Comparison of ENCODE assay signal across 9 cellular contexts in the genomic region with DNA sequence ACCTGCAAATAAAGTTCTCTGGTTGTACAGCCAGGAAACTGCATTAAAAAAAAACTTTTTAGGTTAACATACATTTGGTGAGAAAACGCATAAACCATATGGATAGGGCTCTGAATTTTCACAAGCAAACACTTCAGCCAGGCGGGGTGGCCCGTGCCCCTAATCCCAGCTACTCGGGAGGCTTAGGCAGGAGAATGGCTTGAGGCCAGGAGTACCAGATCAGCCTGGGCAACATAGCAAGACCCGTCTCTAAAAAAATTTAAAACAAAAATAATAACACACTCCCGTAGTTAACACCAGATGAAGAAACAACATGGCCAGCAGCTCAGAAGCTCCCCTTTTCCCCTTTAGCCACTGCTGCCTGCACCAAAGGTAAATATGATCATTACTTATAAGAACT. TPM values are rescaled to one million over a fixed set of nuclear protein-coding genes. Genes with fewer than 3 reads are reported as not detected.
DNase-seq lines count a peak whose midpoint lies in the region; ATAC-seq, FAIRE-seq and TF ChIP-seq lines count a peak whose summit lies in the region.
"Had no signal": no experiment of that assay in that cellular context is flagged by ENCODE, and none has a peak within 500 bp of the region (broad histone marks: within the 10 kb centered on the region; RNA-seq: fewer than 3 reads in every experiment).

No MANE protein-coding gene starts in this region.

- H3K4me3 ChIP-seq in ascending aorta = peak overlapping the region; percentile 61 to 68
- H3K4me3 ChIP-seq in mesenchymal stem cell (ENCODE audit: insufficient read depth in 1 of 2, low read depth in 1 of 2, low read length in 2 of 2) = peak overlapping the region in 1 of 2 experiments; percentile 84
- H3K4me3 ChIP-seq in upper lobe of left lung = peak overlapping the region in 3 of 4 donors; percentile 57 to 70 (median 64)

- H3K27me3 Mint-ChIP-seq in activated naive CD4-positive, alpha-beta T cell treated with anti-CD3 and anti-CD28 coated beads, Interleukin-2, amount 50 U/mL, for 24 hours = no peaks in the 10 kb centered on the region

- no peak overlapping the region for H3K23ac ChIP-seq in mesenchymal stem cell (ENCODE audit: low read length in 2 of 2)

- H2BK15ac ChIP-seq in mesenchymal stem cell (ENCODE audit: low read depth, poor library complexity, severe bottlenecking) = no peak overlapping the region

- H2BK12ac ChIP-seq in mesenchymal stem cell (ENCODE audit: low read length in 2 of 2) = no peak overlapping the region

- peaks cover 10% of the 10 kb centered on the region for H3K79me1 ChIP-seq in mesenchymal stem cell (replicated peaks; ENCODE audit: low read length, poor library complexity, severe bottlenecking)

- H2AFZ ChIP-seq in mesenchymal stem cell (ENCODE audit: low read depth, low read length) = no peak overlapping the region

- no peak overlapping the region for H4K91ac ChIP-seq in mesenchymal stem cell (ENCODE audit: low read length)

- no peak overlapping the region for H2BK120ac ChIP-seq in mesenchymal stem cell (ENCODE audit: low read depth, low read length)

- no peak overlapping the region for H2BK5ac ChIP-seq in mesenchymal stem cell (ENCODE audit: low read depth, low read length, poor library complexity, severe bottlenecking)

- peaks cover 11% of the 10 kb centered on the region for H3K36me3 Mint-ChIP-seq in activated naive CD4-positive, alpha-beta T cell treated with anti-CD3 and anti-CD28 coated beads, Interleukin-2, amount 50 U/mL, for 24 hours

- peaks cover 0 to 22% of the 10 kb centered on the region in 2 donors for H3K4me1 ChIP-seq in ascending aorta
- peaks cover 12% of the 10 kb centered on the region for H3K4me1 ChIP-seq in mesenchymal stem cell (ENCODE audit: control insufficient read depth, insufficient read depth, low read depth, low read length)
- peaks cover 23 to 38% (median 32%) of the 10 kb centered on the region in 4 donors for H3K4me1 ChIP-seq in upper lobe of left lung

- peak overlapping the region; percentile 40 for H3K4me3 Mint-ChIP-seq in activated naive CD4-positive, alpha-beta T cell treated with anti-CD3 and anti-CD28 coated beads, Interleukin-2, amount 50 U/mL, for 24 hours

- ATAC-seq in upper lobe of left lung (ENCODE audit: low FRiP score in 2 of 2) (no peak), HG03045 (IDR thresholded peaks at IDR 0.05; ENCODE audit: unreplicated experiment) (no peak)

- H3K27ac ChIP-seq in ascending aorta (peak overlapping the region; percentile 77 to 89), mesenchymal stem cell (ENCODE audit: low read length, poor library complexity, severe bottlenecking) (no peak overlapping the region), upper lobe of left lung (peak overlapping the region in 3 of 4 donors; percentile 84 to 94 (median 94))

- no peak for TF ChIP-seq CTCF in ascending aorta (IDR thresholded peaks at IDR 0.05)
- no peak for TF ChIP-seq CTCF in upper lobe of left lung (IDR thresholded peaks at IDR 0.05)

- H4K8ac ChIP-seq in mesenchymal stem cell (ENCODE audit: low read length) = no peak overlapping the region

- peak overlapping the region; percentile 69 for H3K4me2 ChIP-seq in mesenchymal stem cell (ENCODE audit: low read length, poor library complexity, severe bottlenecking)

- H3K9ac ChIP-seq in mesenchymal stem cell (ENCODE audit: low read length) = peak overlapping the region; percentile 97

- 55% methylated on average over 5 of the region's 6 CpGs for WGBS in mesenchymal stem cell
- 45 to 46% methylated on average over 6 of the region's 6 CpGs for WGBS in upper lobe of left lung, 2 donors

- H3K9me3 ChIP-seq in ascending aorta (no peaks in the 10 kb centered on the region), mesenchymal stem cell (ENCODE audit: control insufficient read depth, low read length) (no peaks in the 10 kb centered on the region), upper lobe of left lung (no peaks in the 10 kb centered on the region)

- no peak for TF ChIP-seq POLR2A in upper lobe of left lung (IDR thresholded peaks at IDR 0.05)

- H3K14ac ChIP-seq in mesenchymal stem cell (ENCODE audit: low read length in 2 of 2) = no peak overlapping the region

- no peaks in the 10 kb centered on the region for H3K9me3 Mint-ChIP-seq in activated naive CD4-positive, alpha-beta T cell treated with anti-CD3 and anti-CD28 coated beads, Interleukin-2, amount 50 U/mL, for 24 hours

- no peak for TF ChIP-seq EP300 in upper lobe of left lung (IDR thresholded peaks at IDR 0.05)

- no peak overlapping the region for H3K18ac ChIP-seq in mesenchymal stem cell (ENCODE audit: low read depth in 1 of 2, low read length in 2 of 2)

- no peak for FAIRE-seq in GM19239 (lab: Jason Lieb, UNC)

- H3K36me3 ChIP-seq in ascending aorta (peaks cover 4 to 7% of the 10 kb centered on the region in 2 donors), mesenchymal stem cell (ENCODE audit: control insufficient read depth in 1 of 2, insufficient read depth in 2 of 2, low read depth in 1 of 2, low read length in 2 of 2) (peaks cover 5 to 33% of the 10 kb centered on the region in 2 experiments), upper lobe of left lung (peaks cover 0 to 13% (median 6%) of the 10 kb centered on the region in 4 donors)

- no peak for DNase-seq in activated naive CD4-positive, alpha-beta T cell treated with anti-CD3 and anti-CD28 coated beads, Interleukin-2, amount 50 U/mL, for 16 hours
- DNase-seq in ascending aorta (ENCODE audit: low spot score in 2 of 2) (no peak), mesenchymal stem cell (no peak), upper lobe of left lung (no peak), GM19239 (ENCODE audit: insufficient read length, low spot score) (no peak), NCI-H1105 treated with DMSO at 0.1 percent for 48 hours (lab: John Stamatoyannopoulos, UW) (no peak)
- DNase-seq: EL had no signal

- H3K27ac Mint-ChIP-seq in activated naive CD4-positive, alpha-beta T cell treated with anti-CD3 and anti-CD28 coated beads, Interleukin-2, amount 50 U/mL, for 24 hours = no peak overlapping the region

- intact Hi-C loops in ascending aorta (cut with DNase I) = loop anchor here (1.0 to 10.0 kb wide), 11 partner anchors 23 to 2002 kb away; a partner anchor contains a TSS

- H2AK5ac ChIP-seq in mesenchymal stem cell (ENCODE audit: low read length, severe bottlenecking) = no peak overlapping the region

- H3K27me3 ChIP-seq in ascending aorta (no peaks in the 10 kb centered on the region), mesenchymal stem cell (ENCODE audit: control insufficient read depth in 1 of 2, insufficient read depth in 1 of 2, low read length in 2 of 2) (no peaks in the 10 kb centered on the region), upper lobe of left lung (no peaks in the 10 kb centered on the region)

- H3K4ac ChIP-seq in mesenchymal stem cell (ENCODE audit: low read depth in 1 of 2, low read length in 2 of 2) = no peak overlapping the region

- peaks cover 36% of the 10 kb centered on the region for H3K4me1 Mint-ChIP-seq in activated naive CD4-positive, alpha-beta T cell treated with anti-CD3 and anti-CD28 coated beads, Interleukin-2, amount 50 U/mL, for 24 hours

RNA-seq across cellular contexts. Expression of a gene that starts 3.2 kb away (rescaled TPM):
- total RNA-seq in ascending aorta (162 TPM), upper lobe of left lung (1,000 to 10,000 TPM in 2 of 6 donors, 100 to 1,000 TPM in 4; 173 to 1,676 (median 348) TPM)
- 1,256 TPM for polyA plus RNA-seq in mesenchymal stem cell (2013, experiment 1 of 2)
- 1,256 TPM for polyA plus RNA-seq in mesenchymal stem cell (2013, experiment 2 of 2)

RNA-seq across cellular contexts. Expression of a gene that starts 23.0 kb away (rescaled TPM):
- total RNA-seq in ascending aorta = 1.4 TPM
- polyA plus RNA-seq in mesenchymal stem cell (2013, experiment 1 of 2) = 2.0 TPM
- polyA plus RNA-seq in mesenchymal stem cell (2013, experiment 2 of 2) = 2.3 TPM
- total RNA-seq in upper lobe of left lung = 10 to 100 TPM in 1 of 6 donors, 1 to 10 TPM in 5; 4.4 to 10.5 (median 5.9) TPM

RNA-seq across cellular contexts. Expression of a gene that starts 51.9 kb away (rescaled TPM):
- total RNA-seq in ascending aorta = not detected
- 0.46 TPM for polyA plus RNA-seq in mesenchymal stem cell (2013, experiment 1 of 2)
- 0.44 TPM for polyA plus RNA-seq in mesenchymal stem cell (2013, experiment 2 of 2)
- 1 to 10 TPM; 2.1 to 9.6 (median 5.3) TPM for total RNA-seq in upper lobe of left lung
